ENCODE assay signal across 15 cellular contexts in genomic region chr3:89867286-89867685, GRCh38.
DNase-seq lines count a peak whose midpoint lies in the region; ATAC-seq, FAIRE-seq and TF ChIP-seq lines count a peak whose summit lies in the region.
"Had no signal": no experiment of that assay in that cellular context is flagged by ENCODE, and none has a peak within 500 bp of the region (broad histone marks: within the 10 kb centered on the region; RNA-seq: fewer than 3 reads in every experiment).

No MANE protein-coding gene starts in this region.

- intact Hi-C loops in heart right ventricle (cut with DNase I), result loop anchor here in 1 of 10 donors (10.0 kb wide), 1 partner anchor 228 kb away; no protein-coding TSS in a partner anchor

- DNase-seq in A549 (ENCODE audit: low read depth in 1 of 2, low spot score in 1 of 2) (no peak), SK-N-MC (ENCODE audit: low read depth, low spot score) (peak; percentile 52), bronchial epithelial cell (ENCODE audit: low read depth) (peak; percentile 4), myocyte (ENCODE audit: low read depth) (peak; percentile 39), GDM1 (lab: John Stamatoyannopoulos, UW) (no peak), heart right ventricle (no peak), NCI-H69 (lab: John Stamatoyannopoulos, UW) (no peak)
- DNase-seq: C1 segment of cervical spinal cord; Calu3; CD4-positive, alpha-beta T cell; DMS79; H9 had no signal

- no peaks in the 10 kb centered on the region for H3K27me3 ChIP-seq in bronchial epithelial cell (ENCODE audit: control insufficient read depth, insufficient read depth, low read length)
- no peaks in the 10 kb centered on the region for H3K27me3 ChIP-seq in heart right ventricle

- TF ChIP-seq POLR2A in A549 (IDR thresholded peaks at IDR 0.05; ENCODE audit: low read length), result no peak

- H3K4me3 ChIP-seq in A549 (no peak overlapping the region), SK-N-MC (no peak overlapping the region), bronchial epithelial cell (ENCODE audit: low read depth, low read length) (no peak overlapping the region), heart right ventricle (no peak overlapping the region)
- H3K4me3 ChIP-seq: GM23338 had no signal

- H3K4me2 ChIP-seq in A549, result no peak overlapping the region
- H3K4me2 ChIP-seq: GM23338 had no signal

- POLR2A ChIA-PET in A549 (lab: Yijun Ruan, JAX), result no interaction called here

- no peak overlapping the region for H3K9ac ChIP-seq in SK-N-MC (ENCODE audit: insufficient read length)

- WGBS in A549 (ENCODE audit: missing lambda C conversion rate), result 0% methylated on average over 1 of the region's 1 CpG
- WGBS in heart right ventricle, 2 donors, result 70 to 79% methylated on average over 1 of the region's 1 CpG

- CTCF ChIA-PET in A549 (lab: Yijun Ruan, JAX), result no interaction called here

- H3K36me3 ChIP-seq in SK-N-MC (ENCODE audit: insufficient read depth, low read length), result no peaks in the 10 kb centered on the region
- no peaks in the 10 kb centered on the region for H3K36me3 ChIP-seq in bronchial epithelial cell (ENCODE audit: control insufficient read depth, insufficient read depth, low read length)
- no peaks in the 10 kb centered on the region for H3K36me3 ChIP-seq in heart right ventricle

- TF ChIP-seq EP300 in A549 (IDR thresholded peaks at IDR 0.05), result no peak

- ATAC-seq in A549 (no peak), heart right ventricle (no peak), GM18519 (IDR thresholded peaks at IDR 0.05; ENCODE audit: low FRiP score, unreplicated experiment) (no peak)
- ATAC-seq: GM23338 had no signal

- TF ChIP-seq CTCF in A549 (IDR thresholded peaks at IDR 0.05), result no peak
- TF ChIP-seq CTCF in bronchial epithelial cell (IDR thresholded peaks at IDR 0.05; ENCODE audit: insufficient read depth, low read length, severe bottlenecking), result no peak
- no peak for TF ChIP-seq CTCF in heart right ventricle (IDR thresholded peaks at IDR 0.05)

- H3K27ac ChIP-seq in A549, result no peak overlapping the region
- H3K27ac ChIP-seq in SK-N-MC, result no peak overlapping the region
- H3K27ac ChIP-seq in heart right ventricle, result no peak overlapping the region

- H3K4me1 ChIP-seq in A549, result no peaks in the 10 kb centered on the region
- no peaks in the 10 kb centered on the region for H3K4me1 ChIP-seq in heart right ventricle

- no peak for TF ChIP-seq RAD21 in A549 (conservative IDR thresholded peaks at IDR 0.05 in 1 of 2, IDR thresholded peaks at IDR 0.05 in 1 of 2)

- H3K9me3 ChIP-seq in A549, result no peaks in the 10 kb centered on the region
- no peaks in the 10 kb centered on the region for H3K9me3 ChIP-seq in SK-N-MC (ENCODE audit: low read depth, low read length)
- H3K9me3 ChIP-seq in heart right ventricle, result peaks cover 0 to 5% (median 0%) of the 10 kb centered on the region in 11 donors

- FAIRE-seq in A549 (lab: Jason Lieb, UNC) (no peak), bronchial epithelial cell (lab: Jason Lieb, UNC) (no peak)
- FAIRE-seq: GM12891 had no signal

TF ChIP-seq in A549, 52 proteins besides CTCF, POLR2A, EP300 and RAD21:
- TF ChIP-seq FOXS1 (CRISPR knock-in tag; IDR thresholded peaks at IDR 0.05) (no peak), CHD2 (IDR thresholded peaks at IDR 0.05; ENCODE audit: low read length, partially characterized antibody) (no peak), MAFK (IDR thresholded peaks at IDR 0.05; ENCODE audit: partially characterized antibody) (peak; percentile 35)
TF ChIP-seq in A549: peak in this region for 1.

Comparison
In these comparisons a context has a peak if more than half of its experiments do, and no peak if none do; other contexts are left out.
1. DNase-seq: peak in SK-N-MC (single experiment), bronchial epithelial cell (single experiment) and myocyte (single experiment); none in A549 (0 of 2), GDM1 (single experiment), heart right ventricle (0 of 2) and NCI-H69 (single experiment).